In genomic region chr2:241102239-241102803, GRCh38 we compare ENCODE assay signal across 1 cellular context.
TF ChIP-seq lines count a peak whose summit lies in the region.

TSS of gene MTERF4 (minus strand) at chr2:241102287. CDS start at chr2:241102273, 14 bp downstream.

TF ChIP-seq in K562, 482 proteins besides CTCF, POLR2A, EP300 and RAD21 (continued from another document and continues in another):
- TF ChIP-seq PKNOX1 (IDR thresholded peaks at IDR 0.05) (peak; percentile 75), ZBTB11 (CRISPR knock-in tag; IDR thresholded peaks at IDR 0.05) (peak; percentile 96 to 100 (median 99)), TBL1XR1 (IDR thresholded peaks at IDR 0.05; ENCODE audit: low read length in 2 of 2) (peak in 1 of 2 experiments; percentile 42; a peak in 1 of 4 replicates), POLR2H (tag; IDR thresholded peaks at IDR 0.05; ENCODE audit: low read depth) (0 out of 2 replicates have a peak, but pooled peaks have one; percentile 13), XRCC5 (IDR thresholded peaks at IDR 0.05; ENCODE audit: low read depth, low read length) (peak; percentile 88), ZNF232 (CRISPR knock-in tag; IDR thresholded peaks at IDR 0.05) (no peak), MAX (CRISPR knock-in tag; IDR thresholded peaks at IDR 0.05) (peak; percentile 61; the same call in 1 of the 2 replicates), GTF2A2 (tag; IDR thresholded peaks at IDR 0.05) (0 out of 2 replicates have a peak, but pooled peaks have one; percentile 19), BRF2 (IDR thresholded peaks at IDR 0.05; ENCODE audit: borderline replicate concordance, insufficient read depth, insufficient read length) (no peak), ZBED1 (IDR thresholded peaks at IDR 0.05) (0 out of 2 replicates have a peak, but pooled peaks have one; percentile 55), KDM4B (IDR thresholded peaks at IDR 0.05; ENCODE audit: borderline replicate concordance in 2 of 2, low read depth in 1 of 2) (peak in 1 of 2 experiments; percentile 99; a peak in 2 of 4 replicates), FOXM1 (IDR thresholded peaks at IDR 0.05; ENCODE audit: low read depth) (no peak), FOXM1 (CRISPR knock-in tag; IDR thresholded peaks at IDR 0.05; ENCODE audit: low read depth) (peak; percentile 75; the same call in 1 of the 2 replicates), GMEB1 (CRISPR knock-in tag; IDR thresholded peaks at IDR 0.05) (peak; percentile 77), MBD2 (IDR thresholded peaks at IDR 0.05; ENCODE audit: borderline replicate concordance, low read depth) (peak; percentile 75; the same call in 1 of the 2 replicates), ZNF24 (IDR thresholded peaks at IDR 0.05) (peak; percentile 60), TRIM24 (IDR thresholded peaks at IDR 0.05) (peak in 1 of 2 experiments; percentile 97; a peak in 2 of 4 replicates), CUX1 (CRISPR knock-in tag; IDR thresholded peaks at IDR 0.05) (no peak), RBFOX2 (IDR thresholded peaks at IDR 0.05; ENCODE audit: low read depth, low read length) (peak; percentile 92), ZNF263 (CRISPR knock-in tag; IDR thresholded peaks at IDR 0.05; ENCODE audit: borderline replicate concordance) (peak; percentile 95), POLR2G (IDR thresholded peaks at IDR 0.05; ENCODE audit: low read depth, low read length) (peak; percentile 94), POLR2B (IDR thresholded peaks at IDR 0.05; ENCODE audit: low read depth, partially characterized antibody) (peak; percentile 62), TAF7 (tag; IDR thresholded peaks at IDR 0.05) (peak; percentile 64; the same call in 1 of the 2 replicates), KDM1A (IDR thresholded peaks at IDR 0.05) (no peak), CBX1 (IDR thresholded peaks at IDR 0.05; ENCODE audit: low read depth) (peak; percentile 83; the same call in 1 of the 2 replicates), ZNF253 (CRISPR knock-in tag; conservative IDR thresholded peaks at IDR 0.05) (no peak), ATF7 (IDR thresholded peaks at IDR 0.05) (peak; percentile 81), SIN3B (IDR thresholded peaks at IDR 0.05; ENCODE audit: low read depth) (peak; percentile 97), ELF4 (CRISPR knock-in tag; IDR thresholded peaks at IDR 0.05) (no peak), ZBTB2 (IDR thresholded peaks at IDR 0.05) (no peak), XRCC3 (IDR thresholded peaks at IDR 0.05) (no peak), CXXC5 (CRISPR knock-in tag; IDR thresholded peaks at IDR 0.05) (peak; percentile 92), HIVEP1 (CRISPR knock-in tag; IDR thresholded peaks at IDR 0.05) (0 out of 2 replicates have a peak, but pooled peaks have one; percentile 4), EP400 (IDR thresholded peaks at IDR 0.05) (peak; percentile 85), MAZ (CRISPR knock-in tag; conservative IDR thresholded peaks at IDR 0.05 in 1 of 2, IDR thresholded peaks at IDR 0.05 in 1 of 2) (peak; percentile 96 to 99), ZNF707 (CRISPR knock-in tag; conservative IDR thresholded peaks at IDR 0.05) (no peak), KLF1 (tag; IDR thresholded peaks at IDR 0.05) (peak; percentile 63; the same call in 1 of the 2 replicates), ZNF584 (CRISPR knock-in tag; IDR thresholded peaks at IDR 0.05; ENCODE audit: low read depth) (no peak), MLX (CRISPR knock-in tag; conservative IDR thresholded peaks at IDR 0.05) (no peak), MBD1 (CRISPR knock-in tag; IDR thresholded peaks at IDR 0.05) (no peak), NONO (IDR thresholded peaks at IDR 0.05; ENCODE audit: low read depth in 2 of 2, low read length in 1 of 2) (peak; percentile 77 to 79; a peak in 3 of 4 replicates), SP1 (CRISPR knock-in tag; IDR thresholded peaks at IDR 0.05) (peak; percentile 86), SRSF1 (IDR thresholded peaks at IDR 0.05; ENCODE audit: low read depth, low read length) (0 out of 2 replicates have a peak, but pooled peaks have one; percentile 35), PHF8 (IDR thresholded peaks at IDR 0.05; ENCODE audit: borderline replicate concordance, low read length) (peak; percentile 89), C11orf30 (IDR thresholded peaks at IDR 0.05; ENCODE audit: low read depth) (peak; percentile 98), NUFIP1 (IDR thresholded peaks at IDR 0.05; ENCODE audit: partially characterized antibody) (no peak), HDAC1 (IDR thresholded peaks at IDR 0.05) (peak in 1 of 2 experiments; percentile 68; a peak in 2 of 4 replicates), RBM25 (IDR thresholded peaks at IDR 0.05; ENCODE audit: low read depth, low read length, severe bottlenecking) (peak; percentile 14), HNRNPH1 (optimal IDR thresholded peaks at IDR 0.05; ENCODE audit: low read depth, low read length) (no peak), MYC (IDR thresholded peaks at IDR 0.05; ENCODE audit: low read depth, low read length) (peak; percentile 61), MYC (CRISPR knock-in tag; IDR thresholded peaks at IDR 0.05; ENCODE audit: borderline replicate concordance, low read depth) (peak; percentile 37; the same call in 1 of the 2 replicates), CBX5 (IDR thresholded peaks at IDR 0.05; ENCODE audit: borderline replicate concordance, low read depth) (peak; percentile 47; the same call in 1 of the 2 replicates), PCBP1 (IDR thresholded peaks at IDR 0.05; ENCODE audit: low read depth, low read length, poor library complexity, severe bottlenecking) (peak; percentile 45), CHD1 (IDR thresholded peaks at IDR 0.05; ENCODE audit: low read length) (no peak), ZFP30 (CRISPR knock-in tag; IDR thresholded peaks at IDR 0.05; ENCODE audit: borderline replicate concordance) (no peak)
